26 cellular contexts compared by ENCODE assay signal in the genomic region with DNA sequence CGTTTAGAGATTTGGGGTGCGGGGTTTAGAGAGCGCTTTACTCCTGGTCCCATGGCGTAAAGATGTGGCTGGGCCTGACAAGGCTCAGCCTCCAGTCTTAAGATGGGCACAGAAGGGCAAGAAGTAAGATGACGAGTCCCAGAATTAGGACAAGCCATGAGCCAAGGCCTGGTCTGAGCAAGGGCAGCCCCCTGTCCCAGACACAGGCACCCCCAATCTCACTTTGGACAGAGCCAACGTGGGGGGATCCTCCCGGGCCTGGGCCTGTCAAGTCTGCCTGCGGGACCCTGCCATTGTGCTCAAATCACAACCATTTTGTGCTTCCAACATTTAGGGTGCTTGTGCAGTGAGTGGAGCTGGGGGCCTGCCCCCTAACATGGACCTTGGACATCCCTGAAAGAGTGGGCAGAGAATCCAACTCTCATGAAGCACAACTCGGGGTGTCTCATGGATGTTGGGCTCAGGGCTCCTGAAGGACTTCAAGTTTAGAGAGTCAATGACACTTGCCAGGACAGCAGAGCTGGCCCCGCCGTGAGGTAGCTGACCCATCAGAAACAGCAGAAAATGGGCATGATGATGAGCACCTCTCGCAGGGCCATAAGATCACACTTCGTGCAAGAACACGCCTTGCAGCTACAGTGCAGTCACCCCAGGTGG. TPM values are rescaled to one million over a fixed set of nuclear protein-coding genes. Genes with fewer than 3 reads are reported as not detected.
DNase-seq lines count a peak whose midpoint lies in the region; ATAC-seq lines count a peak whose summit lies in the region.
"Had no signal": no experiment of that assay in that cellular context is flagged by ENCODE, and none has a peak within 500 bp of the region (broad histone marks: within the 10 kb centered on the region; RNA-seq: fewer than 3 reads in every experiment).

No MANE protein-coding gene starts in this region.

- no peaks in the 10 kb centered on the region for H3K27me3 Mint-ChIP-seq in activated naive CD4-positive, alpha-beta T cell treated with anti-CD3 and anti-CD28 coated beads for 36 hours (ENCODE audit: low read depth)
- no peaks in the 10 kb centered on the region for H3K27me3 Mint-ChIP-seq in IgD-negative memory B cell
- no peaks in the 10 kb centered on the region for H3K27me3 Mint-ChIP-seq in central memory CD8-positive, alpha-beta T cell
- no peaks in the 10 kb centered on the region for H3K27me3 Mint-ChIP-seq in stimulated activated memory B cell treated with anti-CD40 and anti-IgM and Interleukin-4, amounts not matched to agents 10 μg/mL and 1 μg/mL and 100 μg/mL, for 72 hours
- H3K27me3 Mint-ChIP-seq: CD4-positive, alpha-beta memory T cell had no signal

- peaks cover 4% of the 10 kb centered on the region for H3K4me1 Mint-ChIP-seq in activated naive CD4-positive, alpha-beta T cell treated with anti-CD3 and anti-CD28 coated beads for 36 hours (ENCODE audit: low read depth)
- peaks cover 0 to 3% (median 0%) of the 10 kb centered on the region in 3 donors for H3K4me1 Mint-ChIP-seq in IgD-negative memory B cell
- peaks cover 10% of the 10 kb centered on the region for H3K4me1 Mint-ChIP-seq in central memory CD8-positive, alpha-beta T cell
- H3K4me1 Mint-ChIP-seq in stimulated activated memory B cell treated with anti-CD40 and anti-IgM and Interleukin-4, amounts not matched to agents 10 μg/mL and 1 μg/mL and 100 μg/mL, for 72 hours = peaks cover 31% of the 10 kb centered on the region

- no peak overlapping the region for H3K4me3 Mint-ChIP-seq in activated naive CD4-positive, alpha-beta T cell treated with anti-CD3 and anti-CD28 coated beads for 36 hours
- no peak overlapping the region for H3K4me3 Mint-ChIP-seq in IgD-negative memory B cell
- H3K4me3 Mint-ChIP-seq in central memory CD8-positive, alpha-beta T cell = no peak overlapping the region
- no peak overlapping the region for H3K4me3 Mint-ChIP-seq in stimulated activated memory B cell treated with anti-CD40 and anti-IgM and Interleukin-4, amounts not matched to agents 10 μg/mL and 1 μg/mL and 100 μg/mL, for 72 hours
- H3K4me3 Mint-ChIP-seq: CD4-positive, alpha-beta memory T cell had no signal

- no peak for DNase-seq in activated naive CD4-positive, alpha-beta T cell treated with anti-CD3 and anti-CD28 coated beads for 36 hours
- no peak for DNase-seq in activated naive CD4-positive, alpha-beta T cell treated with anti-CD3 and anti-CD28 coated beads, Interleukin-2, amount 50 U/mL, for 72 hours (ENCODE audit: low spot score in 2 of 2)
- no peak for DNase-seq in central memory CD8-positive, alpha-beta T cell (ENCODE audit: low spot score in 2 of 2)
- no peak for DNase-seq in MV-4-11 (lab: John Stamatoyannopoulos, UW)
- no peak for DNase-seq in SW 1271 (lab: John Stamatoyannopoulos, UW)
- DNase-seq: activated CD4-positive, alpha-beta T cell treated with anti-CD3 and anti-CD28 coated beads for 4 hours; activated gamma-delta T cell; body of pancreas; CD4-positive, alpha-beta memory T cell; DND-41; foreskin fibroblast; left ventricle myocardium inferior; mesendoderm; NCI-H1436; NCI-H2081; NCI-H226; NCI-H69; PC-9; sigmoid colon; stimulated activated CD4-positive, alpha-beta T cell treated with anti-CD3 and anti-CD28 coated beads, Interleukin-12 subunit alpha, Interleukin-12 subunit beta, amount 100 ng/mL, for 4 hours; stimulated activated CD4-positive, alpha-beta T cell treated with anti-CD3 and anti-CD28 coated beads, Interleukin-2, amount 100 ng/mL, for 48 hours; T-helper 2 cell; trophoblast cell had no signal

- no peaks in the 10 kb centered on the region for H3K9me3 Mint-ChIP-seq in activated naive CD4-positive, alpha-beta T cell treated with anti-CD3 and anti-CD28 coated beads for 36 hours
- H3K9me3 Mint-ChIP-seq in activated naive CD4-positive, alpha-beta T cell treated with anti-CD3 and anti-CD28 coated beads, Interleukin-2, amount 50 U/mL, for 72 hours = no peaks in the 10 kb centered on the region
- H3K9me3 Mint-ChIP-seq in IgD-negative memory B cell = no peaks in the 10 kb centered on the region
- H3K9me3 Mint-ChIP-seq in central memory CD8-positive, alpha-beta T cell = no peaks in the 10 kb centered on the region
- H3K9me3 Mint-ChIP-seq in stimulated activated memory B cell treated with anti-CD40 and anti-IgM and Interleukin-4, amounts not matched to agents 10 μg/mL and 1 μg/mL and 100 μg/mL, for 72 hours = no peaks in the 10 kb centered on the region
- H3K9me3 Mint-ChIP-seq: CD4-positive, alpha-beta memory T cell had no signal

- no peak for ATAC-seq in activated naive CD4-positive, alpha-beta T cell treated with anti-CD3 and anti-CD28 coated beads, Interleukin-2, amount 50 U/mL, for 72 hours
- ATAC-seq in central memory CD8-positive, alpha-beta T cell (replicated peaks; ENCODE audit: extremely low read depth, poor library complexity, severe bottlenecking) = no peak
- ATAC-seq in stimulated activated memory B cell treated with anti-CD40 and anti-IgM and Interleukin-4, amounts not matched to agents 10 μg/mL and 1 μg/mL and 100 μg/mL, for 72 hours = no peak
- ATAC-seq in GM18519 (IDR thresholded peaks at IDR 0.05; ENCODE audit: low FRiP score, unreplicated experiment) = no peak

- peak overlapping the region; percentile 15 for H3K27ac Mint-ChIP-seq in activated naive CD4-positive, alpha-beta T cell treated with anti-CD3 and anti-CD28 coated beads for 36 hours
- peak overlapping the region in 1 of 2 donors; percentile 41 for H3K27ac Mint-ChIP-seq in activated naive CD4-positive, alpha-beta T cell treated with anti-CD3 and anti-CD28 coated beads, Interleukin-2, amount 50 U/mL, for 72 hours
- peak overlapping the region in 2 of 3 donors; percentile 50 to 78 for H3K27ac Mint-ChIP-seq in IgD-negative memory B cell
- peak overlapping the region; percentile 75 for H3K27ac Mint-ChIP-seq in central memory CD8-positive, alpha-beta T cell (ENCODE audit: low read depth)
- H3K27ac Mint-ChIP-seq in stimulated activated memory B cell treated with anti-CD40 and anti-IgM and Interleukin-4, amounts not matched to agents 10 μg/mL and 1 μg/mL and 100 μg/mL, for 72 hours = peak overlapping the region; percentile 13

- H3K36me3 Mint-ChIP-seq in activated naive CD4-positive, alpha-beta T cell treated with anti-CD3 and anti-CD28 coated beads for 36 hours (ENCODE audit: low read depth) = peaks cover 14% of the 10 kb centered on the region
- peaks cover 0 to 11% of the 10 kb centered on the region in 2 donors for H3K36me3 Mint-ChIP-seq in activated naive CD4-positive, alpha-beta T cell treated with anti-CD3 and anti-CD28 coated beads, Interleukin-2, amount 50 U/mL, for 72 hours
- peaks cover 3% of the 10 kb centered on the region for H3K36me3 Mint-ChIP-seq in IgD-negative memory B cell
- H3K36me3 Mint-ChIP-seq in central memory CD8-positive, alpha-beta T cell (ENCODE audit: insufficient read depth) = peaks cover 26% of the 10 kb centered on the region
- H3K36me3 Mint-ChIP-seq in stimulated activated memory B cell treated with anti-CD40 and anti-IgM and Interleukin-4, amounts not matched to agents 10 μg/mL and 1 μg/mL and 100 μg/mL, for 72 hours = peaks cover 40% of the 10 kb centered on the region

- intact Hi-C loops in activated naive CD4-positive, alpha-beta T cell treated with anti-CD3 and anti-CD28 coated beads for 36 hours (cut with micrococcal nuclease) = loop anchor here (5.0 kb wide), 1 partner anchor 349 kb away; a partner anchor contains a TSS

- CTCF ChIA-PET in activated naive CD4-positive, alpha-beta T cell treated with anti-CD3 and anti-CD28 coated beads for 36 hours (lab: Charles Lee) = interaction anchor here (0.7 to 4.7 kb wide), 26 partner anchors 10 to 252 kb away, joined by 3 to 98 read pairs (median 6); no protein-coding TSS in a partner anchor

RNA-seq across cellular contexts. Expression of a gene that starts 52.6 kb away (rescaled TPM):
- total RNA-seq in activated naive CD4-positive, alpha-beta T cell treated with anti-CD3 and anti-CD28 coated beads for 36 hours = 10 to 100 TPM; 45.5 to 46.3 TPM
- total RNA-seq in activated naive CD4-positive, alpha-beta T cell treated with anti-CD3 and anti-CD28 coated beads, Interleukin-2, amount 50 U/mL, for 72 hours = 10 to 100 TPM; 55.9 to 58.1 TPM
- polyA plus RNA-seq in IgD-negative memory B cell = 5.6 TPM
